ENCODE assay signal across 9 cellular contexts in the genomic region with DNA sequence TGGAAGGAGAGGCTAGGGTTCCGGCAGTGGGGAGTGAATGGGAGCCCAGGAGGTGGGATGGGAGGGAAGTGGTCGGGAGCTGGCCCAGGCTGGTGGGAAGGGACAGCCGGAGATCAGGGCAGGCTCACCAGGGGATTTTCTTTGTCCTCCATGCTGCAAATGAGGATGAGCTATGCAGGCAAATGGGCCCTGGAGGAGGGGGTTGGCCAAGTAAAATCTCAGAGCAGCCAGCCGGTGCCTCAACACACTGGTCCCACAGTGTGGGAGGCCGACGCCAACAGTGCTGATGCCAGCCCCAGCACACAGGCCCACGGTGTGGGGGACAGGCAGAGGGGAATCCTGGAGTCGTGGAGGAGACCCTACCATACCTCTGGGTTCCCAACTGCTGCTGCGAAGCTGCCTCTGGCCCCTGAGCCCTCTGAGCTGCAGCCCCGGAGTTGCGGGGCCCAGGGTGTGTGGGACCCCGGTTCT. TPM values are rescaled to one million over a fixed set of nuclear protein-coding genes. Genes with fewer than 3 reads are reported as not detected.
DNase-seq lines count a peak whose midpoint lies in the region; ATAC-seq, FAIRE-seq and TF ChIP-seq lines count a peak whose summit lies in the region.
"Had no signal": no experiment of that assay in that cellular context is flagged by ENCODE, and none has a peak within 500 bp of the region (broad histone marks: within the 10 kb centered on the region; RNA-seq: fewer than 3 reads in every experiment).

No MANE protein-coding gene starts in this region.

- peak overlapping the region; percentile 18 for H4K5ac ChIP-seq in H1 (ENCODE audit: insufficient read length, low read depth, low read length)

- peak overlapping the region in 1 of 4 experiments; percentile 21; a peak in 1 of 8 replicates for H3K4me3 ChIP-seq in H1 (ENCODE audit: extremely low read depth in 1 of 4, insufficient read depth in 2 of 4, low read depth in 3 of 4, low read length in 4 of 4)

- peaks cover 12% of the 10 kb centered on the region for H3K4me1 Mint-ChIP-seq in stimulated activated naive CD8-positive, alpha-beta T cell treated with anti-CD3 and anti-CD28 coated beads, Interleukin-15, Interleukin-2, amounts not matched to agents 100 ng/mL and 50 ng/mL, for 24 hours (ENCODE audit: low read depth)
- peaks cover 61% of the 10 kb centered on the region for H3K4me1 Mint-ChIP-seq in neural crest cell

- H2BK15ac ChIP-seq in H1 (ENCODE audit: low read length): no peak overlapping the region

- TF ChIP-seq CTCF in H1 (IDR thresholded peaks at IDR 0.05; ENCODE audit: control extremely low read depth in 1 of 3, insufficient read depth in 1 of 3, low read depth in 1 of 3, low read length in 3 of 3) (no peak), neural crest cell (conservative IDR thresholded peaks at IDR 0.05) (no peak)

- no peaks in the 10 kb centered on the region for H3K9me3 Mint-ChIP-seq in stimulated activated naive CD8-positive, alpha-beta T cell treated with anti-CD3 and anti-CD28 coated beads, Interleukin-15, Interleukin-2, amounts not matched to agents 100 ng/mL and 50 ng/mL, for 24 hours
- H3K9me3 Mint-ChIP-seq in neural crest cell: no peaks in the 10 kb centered on the region

- no peak overlapping the region for H3K23ac ChIP-seq in H1 (ENCODE audit: insufficient read length)

- H3K18ac ChIP-seq in H1 (ENCODE audit: extremely low read depth, low read length): peak overlapping the region; percentile 48; the same call in 1 of the 2 replicates

- H2BK120ac ChIP-seq in H1 (replicated peaks; ENCODE audit: low read depth, low read length): no peak overlapping the region

- peak overlapping the region in 2 of 4 experiments; percentile 58 to 61; a peak in 4 of 7 replicates for H3K9ac ChIP-seq in H1 (replicated peaks in 1 of 4; ENCODE audit: extremely low read depth in 1 of 4, low read depth in 3 of 4, low read length in 3 of 4)

- DNase-seq in stimulated activated naive CD8-positive, alpha-beta T cell treated with anti-CD3 and anti-CD28 coated beads, Interleukin-15, Interleukin-2, amounts not matched to agents 100 U/mL and 50 U/mL, for 24 hours: no peak
- no peak for DNase-seq in H1 (ENCODE audit: low read depth in 1 of 2, low spot score in 2 of 2)
- no peak for DNase-seq in neural crest cell (ENCODE audit: low read depth, low spot score)
- no peak for DNase-seq in NCI-H1436 (lab: John Stamatoyannopoulos, UW)
- DNase-seq in stimulated activated CD4-positive, alpha-beta T cell treated with anti-CD3 and anti-CD28 coated beads, Interleukin-15, amount 100 ng/mL, for 24 hours: no peak
- DNase-seq in HK-2 (ENCODE audit: unreplicated experiment): no peak
- no peak for DNase-seq in DMS53 (lab: John Stamatoyannopoulos, UW)

- H3K23me2 ChIP-seq in H1 (ENCODE audit: low read depth, low read length): peaks cover 11% of the 10 kb centered on the region

- peaks cover 0 to 3% (median 1%) of the 10 kb centered on the region in 4 experiments; a peak in 3 of 7 replicates for H3K27me3 ChIP-seq in H1 (replicated peaks in 1 of 4; ENCODE audit: control insufficient read depth in 3 of 4, extremely low read depth in 1 of 4, insufficient read depth in 3 of 4, low read length in 3 of 4)

- no peak for FAIRE-seq in H1 (lab: Jason Lieb, UNC)

- H3K56ac ChIP-seq in H1 (replicated peaks; ENCODE audit: insufficient read length, low read depth, low read length): no peak overlapping the region

- TF ChIP-seq EP300 in H1 (IDR thresholded peaks at IDR 0.05; ENCODE audit: borderline replicate concordance in 1 of 2, low read depth in 2 of 2, low read length in 2 of 2): no peak

- H3K9me3 ChIP-seq in H1 (ENCODE audit: insufficient read depth in 2 of 2, low read depth in 1 of 2, low read length in 1 of 2): no peaks in the 10 kb centered on the region
- H3K9me3 ChIP-seq: tibial artery had no signal

- H3K4me1 ChIP-seq in H1 (replicated peaks in 1 of 4; ENCODE audit: control insufficient read depth in 3 of 4, insufficient read depth in 4 of 4, low read length in 3 of 4): peaks cover 0 to 31% (median 19%) of the 10 kb centered on the region in 4 experiments; a peak in 6 of 7 replicates

- WGBS in H1 (ENCODE audit: extremely low coverage in 1 of 2, insufficient coverage in 1 of 2, insufficient read length in 1 of 2, insufficient replicate concordance in 2 of 2, low coverage in 1 of 2, low lambda C conversion rate in 2 of 2, missing lambda C conversion rate in 1 of 2), 2 experiments: 75% methylated on average over 12 of the region's 12 CpGs; no CpG with 5 or more reads in 1 of the 2 experiments

- H2AK5ac ChIP-seq in H1 (ENCODE audit: low read depth, low read length): no peak overlapping the region

- ATAC-seq in stimulated activated naive CD8-positive, alpha-beta T cell treated with anti-CD3 and anti-CD28 coated beads, Interleukin-15, Interleukin-2, amounts not matched to agents 100 U/mL and 50 U/mL, for 24 hours: no peak

- peak overlapping the region; percentile 37 to 47; a peak in 3 of 4 replicates for H3K4me2 ChIP-seq in H1 (ENCODE audit: insufficient read depth in 1 of 2, low read depth in 2 of 2, low read length in 2 of 2)

- H3K4me3 Mint-ChIP-seq in stimulated activated naive CD8-positive, alpha-beta T cell treated with anti-CD3 and anti-CD28 coated beads, Interleukin-15, Interleukin-2, amounts not matched to agents 100 ng/mL and 50 ng/mL, for 24 hours: no peak overlapping the region
- peak overlapping the region; percentile 79 for H3K4me3 Mint-ChIP-seq in neural crest cell

- no peak overlapping the region for H2AFZ ChIP-seq in H1 (ENCODE audit: low read length)

- no peak overlapping the region for H3K4ac ChIP-seq in H1 (replicated peaks; ENCODE audit: insufficient read length, low read depth, low read length)

- H3K36me3 Mint-ChIP-seq in stimulated activated naive CD8-positive, alpha-beta T cell treated with anti-CD3 and anti-CD28 coated beads, Interleukin-15, Interleukin-2, amounts not matched to agents 100 ng/mL and 50 ng/mL, for 24 hours (ENCODE audit: low read depth): no peaks in the 10 kb centered on the region
- H3K36me3 Mint-ChIP-seq in neural crest cell (ENCODE audit: low read depth): no peaks in the 10 kb centered on the region

- no peaks in the 10 kb centered on the region for H3K36me3 ChIP-seq in H1 (ENCODE audit: control insufficient read depth in 2 of 4, insufficient read depth in 4 of 4, low read length in 3 of 4)
- H3K36me3 ChIP-seq: tibial artery had no signal

- H3K27ac ChIP-seq in H1 (ENCODE audit: low read depth, low read length): peak overlapping the region; percentile 82; the same call in 1 of the 2 replicates
- H3K27ac ChIP-seq: tibial artery had no signal

- H2BK20ac ChIP-seq in H1 (ENCODE audit: low read length): no peak overlapping the region; the same call in 1 of the 2 replicates

- H4K20me1 ChIP-seq in H1 (replicated peaks in 1 of 2; ENCODE audit: control insufficient read depth in 1 of 2, insufficient read depth in 2 of 2, low read length in 2 of 2): no peaks in the 10 kb centered on the region

- no peak overlapping the region for H3K14ac ChIP-seq in H1 (ENCODE audit: insufficient read length)

- POLR2A ChIA-PET in H1 (lab: Charles Lee; ENCODE audit: partially characterized antibody): interaction anchor here (1.2 to 1.4 kb wide), 2 partner anchors 8 to 11 kb away, joined by 3 read pairs; no protein-coding TSS in a partner anchor

- CTCF ChIA-PET in H1 (lab: Charles Lee; ENCODE audit: partially characterized antibody): interaction anchor here (0.6 to 4.2 kb wide), 15 partner anchors 10 to 374 kb away, joined by 3 to 30 read pairs (median 5); no protein-coding TSS in a partner anchor

- no peak for TF ChIP-seq RAD21 in H1 (IDR thresholded peaks at IDR 0.05 in 1 of 2, conservative IDR thresholded peaks at IDR 0.05 in 1 of 2; ENCODE audit: low read depth in 2 of 2, low read length in 2 of 2)

- H3K27ac Mint-ChIP-seq in stimulated activated naive CD8-positive, alpha-beta T cell treated with anti-CD3 and anti-CD28 coated beads, Interleukin-15, Interleukin-2, amounts not matched to agents 100 ng/mL and 50 ng/mL, for 24 hours: peak overlapping the region; percentile 68
- H3K27ac Mint-ChIP-seq in neural crest cell (ENCODE audit: unreplicated experiment): peak overlapping the region; percentile 99

- H3K27me3 Mint-ChIP-seq in stimulated activated naive CD8-positive, alpha-beta T cell treated with anti-CD3 and anti-CD28 coated beads, Interleukin-15, Interleukin-2, amounts not matched to agents 100 ng/mL and 50 ng/mL, for 24 hours: peaks cover 7% of the 10 kb centered on the region
- H3K27me3 Mint-ChIP-seq in neural crest cell (ENCODE audit: low read depth): peaks cover 4% of the 10 kb centered on the region

- H3K79me2 ChIP-seq in H1 (ENCODE audit: control insufficient read depth in 1 of 2, insufficient read depth in 2 of 2, low read length in 2 of 2): no peaks in the 10 kb centered on the region

- peak overlapping the region; percentile 94; the same call in 1 of the 2 replicates for H4K8ac ChIP-seq in H1 (ENCODE audit: extremely low read depth, insufficient read depth, low read length)

- H3K79me1 ChIP-seq in H1 (ENCODE audit: low read depth, low read length): no peaks in the 10 kb centered on the region

- TF ChIP-seq POLR2A in H1 (IDR thresholded peaks at IDR 0.05; ENCODE audit: control extremely low read depth in 1 of 2, low read depth in 2 of 2, low read length in 2 of 2): no peak

- H2BK12ac ChIP-seq in H1 (ENCODE audit: low read depth, low read length): 0 out of 2 replicates have a peak overlapping the region, but pooled peaks have one; percentile 39

- no peak overlapping the region for H2BK5ac ChIP-seq in H1 (ENCODE audit: low read depth, low read length)

- H4K91ac ChIP-seq in H1 (replicated peaks; ENCODE audit: insufficient read length, low read length): no peak overlapping the region

RNA-seq across cellular contexts. Expression of a gene that starts 4.0 kb away (rescaled TPM):
- 18.9 and 20.8 TPM in 2 replicates for total RNA-seq in H1 (2021; fragmentation: NEBNext Ultra II Directional; extraction: Animal tissue kit (Norgen Biotek cat#: 25700))
- 30.9 and 45.7 TPM in 2 replicates for polyA plus RNA-seq in H1 (2011; rRNA removed)
- 36.6 TPM for polyA plus RNA-seq in H1 (2011; cell fraction: cytosol; rRNA removed)
- 92.2 TPM for polyA plus RNA-seq in H1 (2011; cell fraction: nucleus; rRNA removed)
- 24.3 to 38.5 TPM (median 26.3 TPM) in 4 replicates for polyA plus RNA-seq in H1 (2012, experiment 1 of 2)
- polyA plus RNA-seq in H1 (2012, experiment 2 of 2): 13.1 TPM
- polyA plus RNA-seq in H1 (2013, experiment 1 of 2): 14.9 TPM
- polyA plus RNA-seq in H1 (2013, experiment 2 of 2): 13.9 TPM
- 33.2 and 38.9 TPM in 2 replicates for polyA minus RNA-seq in H1 (2011; rRNA and poly(A)+ RNA removed)
- 27.0 TPM for polyA minus RNA-seq in H1 (2011; cell fraction: cytosol; rRNA and poly(A)+ RNA removed)
- polyA minus RNA-seq in H1 (2011; cell fraction: nucleus; rRNA and poly(A)+ RNA removed): 34.6 TPM
- total RNA-seq in neural crest cell: 52.5 and 58.9 TPM in 2 replicates

RNA-seq across cellular contexts. Expression of a gene that starts 19.4 kb away (rescaled TPM):
- total RNA-seq in H1 (2021; fragmentation: NEBNext Ultra II Directional; extraction: Animal tissue kit (Norgen Biotek cat#: 25700)): 37.0 and 40.5 TPM in 2 replicates
- polyA plus RNA-seq in H1 (2011; rRNA removed): 25.3 and 34.1 TPM in 2 replicates
- 40.3 TPM for polyA plus RNA-seq in H1 (2011; cell fraction: cytosol; rRNA removed)
- polyA plus RNA-seq in H1 (2011; cell fraction: nucleus; rRNA removed): 84.0 TPM
- 35.9 to 46.2 TPM (median 43.6 TPM) in 4 replicates for polyA plus RNA-seq in H1 (2012, experiment 1 of 2)
- 10.2 TPM for polyA plus RNA-seq in H1 (2012, experiment 2 of 2)
- polyA plus RNA-seq in H1 (2013, experiment 1 of 2): 29.8 TPM
- polyA plus RNA-seq in H1 (2013, experiment 2 of 2): 26.8 TPM
- polyA minus RNA-seq in H1 (2011; rRNA and poly(A)+ RNA removed): 25.6 and 31.0 TPM in 2 replicates
- polyA minus RNA-seq in H1 (2011; cell fraction: cytosol; rRNA and poly(A)+ RNA removed): 21.4 TPM
- polyA minus RNA-seq in H1 (2011; cell fraction: nucleus; rRNA and poly(A)+ RNA removed): 85.0 TPM
- total RNA-seq in neural crest cell: 34.0 and 35.6 TPM in 2 replicates
